28 cellular contexts compared by ENCODE assay signal in the genomic region with DNA sequence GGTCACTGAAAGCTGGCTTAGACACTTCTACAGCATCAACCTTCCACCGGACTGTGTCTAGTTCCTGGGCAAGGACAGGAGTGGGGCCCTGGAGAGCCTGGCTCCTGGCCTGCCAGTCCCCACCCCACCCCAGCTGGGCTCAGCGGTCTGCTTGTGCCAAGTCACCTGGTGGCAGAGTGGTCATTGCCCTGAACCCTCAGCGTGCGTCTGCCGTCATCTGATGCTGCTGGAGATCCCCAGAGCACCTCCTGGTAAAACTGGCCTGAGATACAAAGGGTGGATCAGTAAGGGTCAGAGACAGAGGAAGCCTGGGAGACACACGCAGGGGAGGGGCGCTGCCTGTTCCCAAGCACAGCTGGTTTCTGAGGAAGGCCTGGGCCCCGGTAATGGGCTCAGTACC. TPM values are rescaled to one million over a fixed set of nuclear protein-coding genes. Genes with fewer than 3 reads are reported as not detected.
"Had no signal": no experiment of that assay in that cellular context is flagged by ENCODE, and none has a peak within 500 bp of the region (broad histone marks: within the 10 kb centered on the region; RNA-seq: fewer than 3 reads in every experiment).

No MANE protein-coding gene starts in this region.

- FAIRE-seq: HTR-8/SVneo had no signal

- DNase-seq: KBM-7; MV-4-11; NCI-H1048; NCI-H1105; NCI-H1417; NCI-H1436 treated with DMSO at 0.1 percent for 48 hours; NCI-H1694; NCI-H187 treated with DMSO at 0.1 percent for 48 hours; NCI-H2081; NCI-H2107; NCI-H2227 treated with DMSO at 0.1 percent for 48 hours; NCI-H524; NCI-H526 treated with DMSO at 0.1 percent for 48 hours; NCI-H748 treated with DMSO at 0.1 percent for 48 hours; NK-92 treated with Interleukin-12 subunit alpha and Interleukin-12 subunit beta, amount 100 ng/mL, for 24 hours; PC-3; SHP77; SK-N-SH; SW 1271 had no signal

- ATAC-seq: Panc1, PC-3 had no signal

- H3K9me3 ChIP-seq: SK-N-SH had no signal

- H3K27ac ChIP-seq: HL-60, RWPE1 had no signal

RNA-seq across cellular contexts. Expression of a gene that starts 16.7 kb away (rescaled TPM):
- total RNA-seq: SK-MEL-5 had no signal

RNA-seq across cellular contexts. Expression of a gene that starts 19.2 kb away (rescaled TPM):
- total RNA-seq: LHCN-M2, MCF 10A, NCI-H460, OCI-LY7, PC-3 had no signal

RNA-seq across cellular contexts. Expression of a gene that starts 21.0 kb away (rescaled TPM):
- total RNA-seq: LHCN-M2, MCF 10A, SK-MEL-5 had no signal

RNA-seq across cellular contexts. Expression of a gene that starts 36.4 kb away (rescaled TPM):
- total RNA-seq: LHCN-M2, MCF 10A, NCI-H460, OCI-LY7, PC-3, SK-MEL-5 had no signal
- polyA plus RNA-seq: SK-N-SH had no signal
